28 cellular contexts compared by ENCODE assay signal in the genomic region with DNA sequence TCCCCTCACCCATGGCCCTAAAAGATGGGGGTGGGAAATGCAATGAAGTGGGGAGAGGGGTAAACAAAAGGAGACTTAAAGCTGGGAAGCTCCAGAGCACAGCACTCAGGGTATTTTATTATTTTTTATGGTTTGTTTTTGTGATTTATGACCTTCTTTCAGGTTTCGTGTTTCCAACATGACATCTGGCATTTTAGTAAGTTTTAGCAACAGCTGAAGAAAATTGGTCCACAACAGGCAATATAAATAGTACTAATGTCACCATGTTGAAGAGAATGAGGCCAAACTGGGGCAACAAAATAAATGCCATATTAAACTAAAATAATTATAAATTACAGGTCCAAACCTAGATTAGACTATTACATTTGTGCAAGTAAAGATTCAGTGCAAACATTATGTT. TPM values are rescaled to one million over a fixed set of nuclear protein-coding genes. Genes with fewer than 3 reads are reported as not detected.
"Had no signal": no experiment of that assay in that cellular context is flagged by ENCODE, and none has a peak within 500 bp of the region (broad histone marks: within the 10 kb centered on the region; RNA-seq: fewer than 3 reads in every experiment).

No MANE protein-coding gene starts in this region.

- ATAC-seq: body of pancreas; gastrocnemius medialis; left ventricle myocardium superior; pancreas; stimulated activated naive B cell treated with anti-CD40 and anti-IgM and Interleukin-4, amounts not matched to agents 10 μg/mL and 1 μg/mL and 100 μg/mL, for 72 hours; upper lobe of right lung had no signal

- DNase-seq: activated CD4-positive, alpha-beta memory T cell treated with anti-CD3 and anti-CD28 coated beads for 36 hours; activated CD4-positive, alpha-beta T cell treated with anti-CD3 and anti-CD28 coated beads, Interleukin-2, amount 10 ng/mL, durations not matched to agents 24 days and 14 days; activated CD4-positive, CD25-positive, alpha-beta regulatory T cell treated with anti-CD3 and anti-CD28 coated beads, Interleukin-2, amount 50 U/mL, for 72 hours; activated CD8-positive, alpha-beta memory T cell treated with anti-CD3 and anti-CD28 coated beads, Interleukin-2, amount 50 U/mL, for 4 hours; activated effector memory CD4-positive, alpha-beta T cell treated with anti-CD3 and anti-CD28 coated beads, Interleukin-2, amount 50 U/mL, for 16 hours; activated naive CD4-positive, alpha-beta T cell treated with anti-CD3 and anti-CD28 coated beads for 36 hours; activated naive CD8-positive, alpha-beta T cell treated with anti-CD3 and anti-CD28 coated beads for 36 hours; activated T-cell treated with anti-CD3 and anti-CD28 coated beads, Interleukin-2, amount 50 U/mL, for 1 hour; adrenal gland; aorta; body of pancreas; dermis blood vessel endothelial cell; effector CD8-positive, alpha-beta T cell; gastrocnemius medialis; glutamatergic neuron; islet precursor cell; left ventricle myocardium superior; naive B cell; pancreas; retina; sigmoid colon; stimulated activated CD4-positive, alpha-beta T cell treated with anti-CD3 and anti-CD28 coated beads, Interleukin-2, amount 100 ng/mL, for 24 hours; stimulated activated naive B cell treated with anti-CD40 and anti-IgM and Interleukin-4, amounts not matched to agents 10 μg/mL and 1 μg/mL and 100 μg/mL, for 72 hours; stomach; tibial artery; upper lobe of right lung had no signal

RNA-seq across cellular contexts. Expression of gene TBX15, which starts 56.3 kb away (rescaled TPM):
- total RNA-seq: activated CD4-positive, alpha-beta memory T cell treated with anti-CD3 and anti-CD28 coated beads for 36 hours; activated CD4-positive, alpha-beta T cell treated with anti-CD3 and anti-CD28 coated beads, Interleukin-2, amount 10 ng/mL, durations not matched to agents 24 days and 14 days; activated CD8-positive, alpha-beta memory T cell treated with anti-CD3 and anti-CD28 coated beads for 36 hours; activated naive CD4-positive, alpha-beta T cell treated with anti-CD3 and anti-CD28 coated beads for 36 hours; activated naive CD8-positive, alpha-beta T cell treated with anti-CD3 and anti-CD28 coated beads for 36 hours; activated T-helper 1 cell treated with anti-CD3 and anti-CD28 coated beads, Interleukin-12 subunit alpha, Interleukin-12 subunit beta, Interleukin-2, Interleukin-4 antibody, amounts not matched to agents 30 ng/mL and 10 ng/mL and 1 ng/mL, durations not matched to agents 14 hours and 24 hours and 36 hours; body of pancreas; dermis blood vessel endothelial cell had no signal
